In genomic region chr6:7879579-7879978, GRCh38 we compare ENCODE assay signal across 2 cellular contexts.
TF ChIP-seq lines count a peak whose summit lies in the region.

No MANE protein-coding gene starts in this region.

TF ChIP-seq in HepG2, 621 proteins besides CTCF, POLR2A, EP300 and RAD21:
- TF ChIP-seq UBTF (CRISPR knock-in tag; IDR thresholded peaks at IDR 0.05), result no peak
- TF ChIP-seq MNT (IDR thresholded peaks at IDR 0.05), result no peak
- no peak for TF ChIP-seq IKZF5 (CRISPR knock-in tag; IDR thresholded peaks at IDR 0.05)
- TF ChIP-seq, protein P1, sequence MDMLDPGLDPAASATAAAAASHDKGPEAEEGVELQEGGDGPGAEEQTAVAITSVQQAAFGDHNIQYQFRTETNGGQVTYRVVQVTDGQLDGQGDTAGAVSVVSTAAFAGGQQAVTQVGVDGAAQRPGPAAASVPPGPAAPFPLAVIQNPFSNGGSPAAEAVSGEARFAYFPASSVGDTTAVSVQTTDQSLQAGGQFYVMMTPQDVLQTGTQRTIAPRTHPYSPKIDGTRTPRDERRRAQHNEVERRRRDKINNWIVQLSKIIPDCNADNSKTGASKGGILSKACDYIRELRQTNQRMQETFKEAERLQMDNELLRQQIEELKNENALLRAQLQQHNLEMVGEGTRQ (IDR thresholded peaks at IDR 0.05; ENCODE audit: low read depth, low read length), result no peak
- TF ChIP-seq, protein P1 (CRISPR knock-in tag; IDR thresholded peaks at IDR 0.05; ENCODE audit: borderline replicate concordance), result no peak
- no peak for TF ChIP-seq DR1 (CRISPR knock-in tag; IDR thresholded peaks at IDR 0.05)
- no peak for TF ChIP-seq NONO (IDR thresholded peaks at IDR 0.05)
- TF ChIP-seq NONO (CRISPR knock-in tag; conservative IDR thresholded peaks at IDR 0.05), result peak; percentile 32; the same call in 1 of the 2 replicates
- TF ChIP-seq DNMT3B (CRISPR knock-in tag; conservative IDR thresholded peaks at IDR 0.05), result no peak

TF ChIP-seq in H1, 55 proteins besides CTCF, POLR2A, EP300 and RAD21:
- TF ChIP-seq POLR2AphosphoS5 (IDR thresholded peaks at IDR 0.05; ENCODE audit: low read depth, low read length) (peak; percentile 5; the same call in 1 of the 2 replicates), EGR1 (IDR thresholded peaks at IDR 0.05; ENCODE audit: borderline replicate concordance, low read depth, low read length) (no peak)
